In genomic region chr1:30599721-30600120, GRCh38 we compare ENCODE assay signal across 20 cellular contexts.
"Had no signal": no experiment of that assay in that cellular context is flagged by ENCODE, and none has a peak within 500 bp of the region (broad histone marks: within the 10 kb centered on the region; RNA-seq: fewer than 3 reads in every experiment).

No MANE protein-coding gene starts in this region.

- DNase-seq: activated CD4-positive, alpha-beta T cell treated with anti-CD3 and anti-CD28 coated beads, Interleukin-2, amount 10 ng/mL, durations not matched to agents 7 days and 5 days; activated CD8-positive, alpha-beta memory T cell treated with anti-CD3 and anti-CD28 coated beads, Interleukin-2, amount 50 U/mL, for 48 hours; activated naive CD8-positive, alpha-beta T cell treated with anti-CD3 and anti-CD28 coated beads for 36 hours; amygdala; body of pancreas; central memory CD4-positive, alpha-beta T cell; cortex of kidney; effector CD4-positive, alpha-beta T cell; foreskin melanocyte; immature natural killer cell; left colon; mucosa of descending colon; naive thymus-derived CD4-positive, alpha-beta T cell; small intestine; stimulated activated naive CD8-positive, alpha-beta T cell treated with anti-CD3 and anti-CD28 coated beads, Interleukin-15, Interleukin-2, amounts not matched to agents 100 U/mL and 50 U/mL, for 24 hours had no signal

- H3K4me1 Mint-ChIP-seq: activated CD4-positive, alpha-beta T cell treated with anti-CD3 and anti-CD28 coated beads, Interleukin-2, amount 10 ng/mL, durations not matched to agents 7 days and 5 days; activated naive CD8-positive, alpha-beta T cell treated with anti-CD3 and anti-CD28 coated beads for 36 hours; immature natural killer cell; memory B cell; naive thymus-derived CD4-positive, alpha-beta T cell had no signal

- H3K4me3 ChIP-seq: body of pancreas, mucosa of descending colon, suprapubic skin had no signal

- ATAC-seq: body of pancreas; left colon; mucosa of descending colon; naive thymus-derived CD4-positive, alpha-beta T cell; stimulated activated naive CD8-positive, alpha-beta T cell treated with anti-CD3 and anti-CD28 coated beads, Interleukin-15, Interleukin-2, amounts not matched to agents 100 U/mL and 50 U/mL, for 24 hours had no signal

- H2AFZ ChIP-seq: parathyroid adenoma had no signal

- H3K4me3 Mint-ChIP-seq: activated CD4-positive, alpha-beta T cell treated with anti-CD3 and anti-CD28 coated beads, Interleukin-2, amount 10 ng/mL, durations not matched to agents 7 days and 5 days; activated naive CD8-positive, alpha-beta T cell treated with anti-CD3 and anti-CD28 coated beads for 36 hours; immature natural killer cell; memory B cell; type B pancreatic cell had no signal

- H3K9me3 Mint-ChIP-seq: activated CD4-positive, alpha-beta T cell treated with anti-CD3 and anti-CD28 coated beads, Interleukin-2, amount 10 ng/mL, durations not matched to agents 7 days and 5 days; activated naive CD8-positive, alpha-beta T cell treated with anti-CD3 and anti-CD28 coated beads for 36 hours; immature natural killer cell; memory B cell; naive thymus-derived CD4-positive, alpha-beta T cell; type B pancreatic cell had no signal

- H3K79me2 ChIP-seq: parathyroid adenoma had no signal

- H3K27ac ChIP-seq: body of pancreas, parathyroid adenoma, suprapubic skin had no signal

- H3K9ac ChIP-seq: parathyroid adenoma had no signal

- H3K27me3 ChIP-seq: body of pancreas had no signal

- H3K36me3 ChIP-seq: suprapubic skin had no signal

- H3K36me3 Mint-ChIP-seq: activated naive CD8-positive, alpha-beta T cell treated with anti-CD3 and anti-CD28 coated beads for 36 hours; immature natural killer cell; memory B cell; naive thymus-derived CD4-positive, alpha-beta T cell; type B pancreatic cell had no signal

- FAIRE-seq: endothelial cell of umbilical vein, small intestine had no signal

- H3K9me3 ChIP-seq: body of pancreas, mucosa of descending colon, suprapubic skin had no signal

- H3K4me1 ChIP-seq: body of pancreas, parathyroid adenoma had no signal

- H3K27ac Mint-ChIP-seq: activated CD4-positive, alpha-beta T cell treated with anti-CD3 and anti-CD28 coated beads, Interleukin-2, amount 10 ng/mL, durations not matched to agents 7 days and 5 days; activated naive CD8-positive, alpha-beta T cell treated with anti-CD3 and anti-CD28 coated beads for 36 hours; immature natural killer cell; memory B cell; naive thymus-derived CD4-positive, alpha-beta T cell; type B pancreatic cell had no signal
